Comparison of ENCODE assay signal across 8 cellular contexts in genomic region chr3:11720220-11721113, GRCh38.
DNase-seq lines count a peak whose midpoint lies in the region; ATAC-seq and TF ChIP-seq lines count a peak whose summit lies in the region.

No MANE protein-coding gene starts in this region.

- TF ChIP-seq POLR2A in NB4 (IDR thresholded peaks at IDR 0.05; ENCODE audit: extremely low read depth, insufficient read length), result no peak

- H3K4me1 Mint-ChIP-seq in Calu3 (ENCODE audit: low read depth, unreplicated experiment), result peaks cover 26% of the 10 kb centered on the region
- peaks cover 33% of the 10 kb centered on the region for H3K4me1 Mint-ChIP-seq in brain

- H3K4me3 Mint-ChIP-seq in Calu3 (ENCODE audit: low read depth, unreplicated experiment) (peak overlapping the region; percentile 99), brain (peak overlapping the region; percentile 84 to 94 (median 88))

- BruUV-seq in Calu3 (replicated peaks; lab: Mats Ljungman, UMichigan), result no TSS peak

- peak overlapping the region; percentile 97 for H3K27ac Mint-ChIP-seq in Calu3 (ENCODE audit: unreplicated experiment)
- H3K27ac Mint-ChIP-seq in brain, result peak overlapping the region; percentile 63 to 95 (median 87)

- H3K27me3 Mint-ChIP-seq in Calu3 (ENCODE audit: unreplicated experiment) (peaks cover 13% of the 10 kb centered on the region), brain (peaks cover 52% of the 10 kb centered on the region)

- TF ChIP-seq CTCF in Calu3 (IDR thresholded peaks at IDR 0.05; ENCODE audit: unreplicated experiment) (no peak), NB4 (IDR thresholded peaks at IDR 0.05; ENCODE audit: low read depth, low read length) (no peak), brain (conservative IDR thresholded peaks at IDR 0.05) (no peak)

- intact Hi-C loops in Calu3 (cut with micrococcal nuclease; ENCODE audit: unreplicated experiment), result loop anchor here (2.0 kb wide), 1 partner anchor 50 kb away; no protein-coding TSS in a partner anchor

- H3K4me3 ChIP-seq in NB4 (ENCODE audit: low read depth, low read length), result peak overlapping the region; percentile 32

- ATAC-seq in GM21619 (IDR thresholded peaks at IDR 0.05; ENCODE audit: unreplicated experiment) (peak; percentile 21), GM18519 (IDR thresholded peaks at IDR 0.05; ENCODE audit: low FRiP score, unreplicated experiment) (no peak)

- H3K36me3 Mint-ChIP-seq in Calu3 (ENCODE audit: insufficient read depth, unreplicated experiment) (peaks cover 35% of the 10 kb centered on the region), brain (no peaks in the 10 kb centered on the region)

- DNase-seq in Calu3 (peak; percentile 67), NB4 (ENCODE audit: low read depth) (peak; percentile 78), T1000 (lab: John Stamatoyannopoulos, UW) (peak; percentile 39), hypothalamus (lab: John Stamatoyannopoulos, UW) (peak in 33 of 51 donors; percentile 4 to 61 (median 24)), retina (peak; percentile 86)

- CTCF ChIA-PET in Calu3 (lab: Charles Lee), result no interaction called here

- no peaks in the 10 kb centered on the region for H3K9me3 Mint-ChIP-seq in Calu3 (ENCODE audit: low read depth, unreplicated experiment)
- no peaks in the 10 kb centered on the region for H3K9me3 Mint-ChIP-seq in brain

Comparison
In these comparisons a context has a peak if more than half of its experiments do, and no peak if none do; other contexts are left out.
1. DNase-seq: peak in every context shown above with its lines; median percentile 86 in retina; 78 in NB4; 67 in Calu3; 39 in T1000; 24 in hypothalamus.